17 cellular contexts compared by ENCODE assay signal in the genomic region with DNA sequence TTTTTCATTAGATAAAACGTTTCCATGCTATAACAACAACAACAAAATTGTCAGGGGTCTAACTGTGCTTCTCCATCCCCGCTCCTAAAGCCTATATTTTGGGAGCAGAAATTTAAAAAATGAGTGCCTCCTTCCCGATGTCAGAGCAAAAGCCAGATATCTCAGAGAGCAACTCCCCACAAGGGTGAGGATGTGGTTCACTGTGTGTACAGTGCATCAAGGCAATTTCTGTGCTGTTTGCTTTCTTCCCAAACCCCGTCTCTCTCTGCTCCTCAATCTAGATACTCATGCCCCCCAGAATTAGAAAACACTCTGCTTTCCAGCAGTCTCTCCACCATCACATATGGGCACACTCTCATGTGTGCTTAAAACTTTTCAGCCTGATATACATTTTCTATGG.
DNase-seq lines count a peak whose midpoint lies in the region; ATAC-seq and TF ChIP-seq lines count a peak whose summit lies in the region.
"Had no signal": no experiment of that assay in that cellular context is flagged by ENCODE, and none has a peak within 500 bp of the region (broad histone marks: within the 10 kb centered on the region; RNA-seq: fewer than 3 reads in every experiment).

No MANE protein-coding gene starts in this region.

- H4K91ac ChIP-seq in neuronal stem cell (ENCODE audit: low read depth, low read length, poor library complexity): no peak overlapping the region

- no peaks in the 10 kb centered on the region for H3K36me3 ChIP-seq in neuronal stem cell (replicated peaks in 1 of 2; ENCODE audit: control insufficient read depth in 2 of 2, insufficient read depth in 2 of 2, low read length in 2 of 2)
- H3K36me3 ChIP-seq: esophagus squamous epithelium had no signal

- no peak overlapping the region for H3K9ac ChIP-seq in neuronal stem cell (ENCODE audit: low read depth, low read length, poor library complexity)
- H3K9ac ChIP-seq: GM23248 had no signal

- H3K4ac ChIP-seq in neuronal stem cell (ENCODE audit: low read length): no peak overlapping the region

- WGBS in neuronal stem cell (ENCODE audit: extremely low coverage in 2 of 2, insufficient read length in 2 of 2, insufficient replicate concordance in 1 of 2), 2 donors: no CpG with 5 or more reads among the region's 4 CpGs

- H3K23ac ChIP-seq in neuronal stem cell (ENCODE audit: low read depth, low read length, poor library complexity): no peak overlapping the region

- ATAC-seq in GM19328 (IDR thresholded peaks at IDR 0.05; ENCODE audit: unreplicated experiment) (no peak), HG03097 (IDR thresholded peaks at IDR 0.05; ENCODE audit: low FRiP score, unreplicated experiment) (no peak)

- TF ChIP-seq CTCF in GM20000 (IDR thresholded peaks at IDR 0.05; ENCODE audit: extremely low read depth, missing control alignments): no peak

- peaks cover 62% of the 10 kb centered on the region for H3K4me1 Mint-ChIP-seq in T-helper 1 cell treated with Interleukin-12 subunit alpha and Interleukin-12 subunit beta and Interleukin-4 antibody, amounts not matched to agents 30 μg/mL and 1 μg/mL, for 36 hours (ENCODE audit: low read depth)
- peaks cover 67% of the 10 kb centered on the region for H3K4me1 Mint-ChIP-seq in activated T-helper 2 cell treated with anti-CD3 and anti-CD28 coated beads, Interferon-gamma antibody, Interleukin-2, Interleukin-4, amounts not matched to agents 10 μg/mL and 5 μg/mL and 100 μg/mL, durations not matched to agents 14 hours and 24 hours and 36 hours (ENCODE audit: low read depth)

- H2BK5ac ChIP-seq in neuronal stem cell (ENCODE audit: low read length): no peak overlapping the region

- H2AFZ ChIP-seq in neuronal stem cell (ENCODE audit: low read length): peak overlapping the region; percentile 43
- H2AFZ ChIP-seq: GM23248 had no signal

- H3K27me3 Mint-ChIP-seq in T-helper 1 cell treated with Interleukin-12 subunit alpha and Interleukin-12 subunit beta and Interleukin-4 antibody, amounts not matched to agents 30 μg/mL and 1 μg/mL, for 36 hours (ENCODE audit: low read depth): no peaks in the 10 kb centered on the region
- no peaks in the 10 kb centered on the region for H3K27me3 Mint-ChIP-seq in activated T-helper 2 cell treated with anti-CD3 and anti-CD28 coated beads, Interferon-gamma antibody, Interleukin-2, Interleukin-4, amounts not matched to agents 10 μg/mL and 5 μg/mL and 100 μg/mL, durations not matched to agents 14 hours and 24 hours and 36 hours (ENCODE audit: low read depth)

- no peak overlapping the region for H3K4me2 ChIP-seq in neuronal stem cell (ENCODE audit: insufficient read depth, low read length, poor library complexity, severe bottlenecking)

- H3K27me3 ChIP-seq in neuronal stem cell (ENCODE audit: control insufficient read depth in 3 of 3, insufficient read depth in 3 of 3, low read depth in 1 of 3, low read length in 3 of 3): no peaks in the 10 kb centered on the region
- H3K27me3 ChIP-seq: esophagus squamous epithelium had no signal

- H3K4me1 ChIP-seq in neuronal stem cell (ENCODE audit: control insufficient read depth in 2 of 2, insufficient read depth in 1 of 2, low read depth in 1 of 2, low read length in 2 of 2): no peaks in the 10 kb centered on the region

- H3K79me1 ChIP-seq in neuronal stem cell (ENCODE audit: low read depth, low read length): no peaks in the 10 kb centered on the region

- H3K18ac ChIP-seq in neuronal stem cell (ENCODE audit: low read length): no peak overlapping the region

- no peak overlapping the region for H4K8ac ChIP-seq in neuronal stem cell (ENCODE audit: low read depth, low read length)

- no peak overlapping the region for H3K27ac ChIP-seq in neuronal stem cell (replicated peaks; ENCODE audit: low read length)
- H3K27ac ChIP-seq: esophagus squamous epithelium, GM23248, RWPE1 had no signal

- H2BK15ac ChIP-seq in neuronal stem cell (ENCODE audit: low read length): no peak overlapping the region

- H3K4me3 ChIP-seq in Jurkat, Clone E6-1 (ENCODE audit: low read length): no peak overlapping the region; the same call in 1 of the 2 replicates
- no peak overlapping the region for H3K4me3 ChIP-seq in neuronal stem cell (ENCODE audit: low read length in 2 of 2)
- H3K4me3 ChIP-seq: esophagus squamous epithelium, GM23248 had no signal

- H3K4me3 Mint-ChIP-seq in T-helper 1 cell treated with Interleukin-12 subunit alpha and Interleukin-12 subunit beta and Interleukin-4 antibody, amounts not matched to agents 30 μg/mL and 1 μg/mL, for 36 hours: peak overlapping the region; percentile 60
- H3K4me3 Mint-ChIP-seq in activated T-helper 2 cell treated with anti-CD3 and anti-CD28 coated beads, Interferon-gamma antibody, Interleukin-2, Interleukin-4, amounts not matched to agents 10 μg/mL and 5 μg/mL and 100 μg/mL, durations not matched to agents 14 hours and 24 hours and 36 hours (ENCODE audit: low read depth): peak overlapping the region; percentile 48

- no peak overlapping the region for H3K14ac ChIP-seq in neuronal stem cell (ENCODE audit: low read length)

- no peak overlapping the region for H2BK120ac ChIP-seq in neuronal stem cell (ENCODE audit: low read depth, low read length)

- H3K36me3 Mint-ChIP-seq in T-helper 1 cell treated with Interleukin-12 subunit alpha and Interleukin-12 subunit beta and Interleukin-4 antibody, amounts not matched to agents 30 μg/mL and 1 μg/mL, for 36 hours (ENCODE audit: low read depth): peaks cover 5% of the 10 kb centered on the region
- H3K36me3 Mint-ChIP-seq in activated T-helper 2 cell treated with anti-CD3 and anti-CD28 coated beads, Interferon-gamma antibody, Interleukin-2, Interleukin-4, amounts not matched to agents 10 μg/mL and 5 μg/mL and 100 μg/mL, durations not matched to agents 14 hours and 24 hours and 36 hours (ENCODE audit: low read depth): no peaks in the 10 kb centered on the region

- DNase-seq in T-helper 1 cell (no peak), neuronal stem cell (ENCODE audit: low spot score) (no peak), GM20000 (ENCODE audit: low spot score) (no peak)
- DNase-seq in Jurkat, Clone E6-1 (ENCODE audit: low read depth, low spot score): peak; percentile 66
- DNase-seq in activated T-helper 2 cell treated with anti-CD3 and anti-CD28 coated beads, Interferon-gamma antibody, Interleukin-2, Interleukin-4, amounts not matched to agents 10 μg/mL and 5 μg/mL and 100 μg/mL, durations not matched to agents 14 hours and 24 hours and 36 hours (ENCODE audit: low spot score): no peak
- DNase-seq: 8988T, esophagus squamous epithelium, GM23248, Karpas-422, NCI-H187 treated with DMSO at 0.1 percent for 48 hours, NCI-H526 treated with DMSO at 0.1 percent for 48 hours, retina, T-helper 9 cell had no signal

- no peaks in the 10 kb centered on the region for H3K9me3 Mint-ChIP-seq in T-helper 1 cell treated with Interleukin-12 subunit alpha and Interleukin-12 subunit beta and Interleukin-4 antibody, amounts not matched to agents 30 μg/mL and 1 μg/mL, for 36 hours
- no peaks in the 10 kb centered on the region for H3K9me3 Mint-ChIP-seq in activated T-helper 2 cell treated with anti-CD3 and anti-CD28 coated beads, Interferon-gamma antibody, Interleukin-2, Interleukin-4, amounts not matched to agents 10 μg/mL and 5 μg/mL and 100 μg/mL, durations not matched to agents 14 hours and 24 hours and 36 hours

- H3K27ac Mint-ChIP-seq in T-helper 1 cell treated with Interleukin-12 subunit alpha and Interleukin-12 subunit beta and Interleukin-4 antibody, amounts not matched to agents 30 μg/mL and 1 μg/mL, for 36 hours: peak overlapping the region; percentile 71
- H3K27ac Mint-ChIP-seq in activated T-helper 2 cell treated with anti-CD3 and anti-CD28 coated beads, Interferon-gamma antibody, Interleukin-2, Interleukin-4, amounts not matched to agents 10 μg/mL and 5 μg/mL and 100 μg/mL, durations not matched to agents 14 hours and 24 hours and 36 hours: peak overlapping the region; percentile 47

- H3K9me3 ChIP-seq in neuronal stem cell (replicated peaks in 1 of 2; ENCODE audit: control insufficient read depth in 2 of 2, insufficient read depth in 1 of 2, low read depth in 1 of 2, low read length in 2 of 2): no peaks in the 10 kb centered on the region
- H3K9me3 ChIP-seq: esophagus squamous epithelium had no signal

- H2AK5ac ChIP-seq in neuronal stem cell (ENCODE audit: low read depth, low read length): no peak overlapping the region

- intact Hi-C loops in activated T-helper 2 cell treated with anti-CD3 and anti-CD28 coated beads, Interferon-gamma antibody, Interleukin-2, Interleukin-4, amounts not matched to agents 10 μg/mL and 5 μg/mL and 100 μg/mL, durations not matched to agents 14 hours and 24 hours and 36 hours (cut with micrococcal nuclease): loop anchor here (2.0 to 10.0 kb wide), 5 partner anchors 17 to 1457 kb away; no protein-coding TSS in a partner anchor

- no peak overlapping the region for H2BK12ac ChIP-seq in neuronal stem cell (ENCODE audit: low read length)
